ENCODE assay signal across 8 cellular contexts in the genomic region with DNA sequence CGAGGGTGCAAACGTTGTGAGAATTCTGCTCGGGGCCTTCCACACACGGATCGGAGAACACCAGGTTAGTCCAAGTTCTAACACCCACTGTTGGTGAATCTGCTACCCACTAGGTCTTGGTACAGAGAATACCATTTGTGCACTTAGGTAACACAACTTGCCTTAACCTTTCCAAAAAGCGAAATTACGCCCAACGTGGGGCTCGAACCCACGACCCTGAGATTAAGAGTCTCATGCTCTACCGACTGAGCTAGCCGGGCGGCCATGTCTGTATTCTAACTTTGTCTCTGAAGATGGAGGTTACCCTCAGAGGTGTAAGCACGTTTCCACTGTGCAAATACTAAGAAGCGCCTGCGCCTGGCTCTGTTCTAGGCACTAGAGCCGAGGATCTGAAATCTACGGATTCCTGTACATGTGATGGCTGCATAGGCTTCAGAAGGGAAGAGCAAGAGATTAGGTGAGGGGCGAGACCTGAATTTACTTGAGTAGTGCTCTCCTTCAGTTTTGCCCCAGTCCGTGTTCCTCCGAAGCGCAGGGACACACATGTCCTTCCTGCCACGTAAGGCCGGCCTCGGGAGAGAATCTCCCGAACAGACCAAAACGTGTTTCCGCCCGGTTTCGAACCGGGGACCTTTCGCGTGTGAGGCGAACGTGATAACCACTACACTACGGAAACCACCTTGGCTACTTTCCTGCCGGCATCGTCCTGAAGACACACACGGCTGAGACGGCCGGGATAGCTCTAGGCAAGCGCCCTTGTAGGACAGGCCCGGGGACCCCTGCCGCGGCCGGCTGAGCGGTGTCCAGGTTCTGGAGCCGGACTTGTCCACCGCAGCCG. TPM values are rescaled to one million over a fixed set of nuclear protein-coding genes. Genes with fewer than 3 reads are reported as not detected.
A peak's percentile ranks its signal among the peaks of the same experiment; 100 is the strongest.
DNase-seq lines count a peak whose midpoint lies in the region; ATAC-seq and TF ChIP-seq lines count a peak whose summit lies in the region.

No MANE protein-coding gene starts in this region.

- peak overlapping the region; percentile 92 for H3K27ac ChIP-seq in ACC112 (ENCODE audit: low read depth, low read length)
- H3K27ac ChIP-seq in endodermal cell (ENCODE audit: low read depth, low read length) = peak overlapping the region; percentile 48
- H3K27ac ChIP-seq in mucosa of rectum (ENCODE audit: low read depth in 2 of 2, low read length in 2 of 2) = peak overlapping the region; percentile 93 to 99

- ATAC-seq in GM19351 (IDR thresholded peaks at IDR 0.05; ENCODE audit: unreplicated experiment) (peak; percentile 22), HG03571 (IDR thresholded peaks at IDR 0.05; ENCODE audit: unreplicated experiment) (peak; percentile 27)

- H3K9ac ChIP-seq in endodermal cell (ENCODE audit: extremely low read depth, low read length, poor library complexity, severe bottlenecking) (peak overlapping the region; percentile 51), mucosa of rectum (ENCODE audit: low read depth in 1 of 2, low read length in 2 of 2) (peak overlapping the region; percentile 82 to 84)

- H3K36me3 ChIP-seq in ACC112 (ENCODE audit: insufficient read depth, low read length) (no peaks in the 10 kb centered on the region), endodermal cell (ENCODE audit: control insufficient read depth, insufficient read depth, low read length) (peaks cover 9% of the 10 kb centered on the region), mucosa of rectum (ENCODE audit: control insufficient read depth in 2 of 2, insufficient read depth in 2 of 2, low read length in 2 of 2) (peaks cover 0 to 2% of the 10 kb centered on the region in 2 donors)

- H3K27me3 Mint-ChIP-seq in endodermal cell (ENCODE audit: insufficient read depth) = peaks cover 16% of the 10 kb centered on the region

- no peak for TF ChIP-seq CTCF in endodermal cell (conservative IDR thresholded peaks at IDR 0.05)

- peak overlapping the region; percentile 92 for H3K4me3 Mint-ChIP-seq in endodermal cell

- no peaks in the 10 kb centered on the region for H3K9me3 ChIP-seq in endodermal cell (ENCODE audit: control insufficient read depth, low read length)
- H3K9me3 ChIP-seq in mucosa of rectum (ENCODE audit: control insufficient read depth in 2 of 2, low read length in 2 of 2) = no peaks in the 10 kb centered on the region

- peak; percentile 98 for DNase-seq in activated CD4-positive, alpha-beta T cell treated with anti-CD3 and anti-CD28 coated beads, Interleukin-2, amount 50 U/mL, for 48 hours
- peak; percentile 100 for DNase-seq in endodermal cell
- peak; percentile 100 for DNase-seq in stimulated activated CD8-positive, alpha-beta memory T cell treated with anti-CD3 and anti-CD28 coated beads, Interleukin-4, amount 100 ng/mL, for 48 hours
- DNase-seq in NCI-H446 (lab: John Stamatoyannopoulos, UW) = no peak

- peaks cover 23% of the 10 kb centered on the region for H3K79me2 ChIP-seq in ACC112 (ENCODE audit: control insufficient read depth, insufficient read depth, low read length, unreplicated experiment)

- no peaks in the 10 kb centered on the region for H3K27me3 ChIP-seq in ACC112 (ENCODE audit: insufficient read depth, low read length)
- H3K27me3 ChIP-seq in endodermal cell (ENCODE audit: control insufficient read depth, insufficient read depth, low read length, poor library complexity, severe bottlenecking) = no peaks in the 10 kb centered on the region
- no peaks in the 10 kb centered on the region for H3K27me3 ChIP-seq in mucosa of rectum (ENCODE audit: control insufficient read depth in 2 of 2, insufficient read depth in 2 of 2, low read length in 2 of 2)

- H3K9me3 Mint-ChIP-seq in endodermal cell = no peaks in the 10 kb centered on the region

- 3 to 5% methylated on average over 31 to 50 of the region's 50 CpGs for WGBS in endodermal cell (ENCODE audit: insufficient coverage in 1 of 2, insufficient read length in 1 of 2), 2 experiments

- peak overlapping the region; percentile 95 for H3K27ac Mint-ChIP-seq in endodermal cell

- H3K36me3 Mint-ChIP-seq in endodermal cell (ENCODE audit: low read depth) = peaks cover 5% of the 10 kb centered on the region

- peak overlapping the region; percentile 85 for H3K4me3 ChIP-seq in ACC112 (ENCODE audit: low read depth, low read length)
- H3K4me3 ChIP-seq in endodermal cell (ENCODE audit: low read length) = peak overlapping the region; percentile 93
- peak overlapping the region; percentile 83 to 90 for H3K4me3 ChIP-seq in mucosa of rectum (ENCODE audit: low read length in 2 of 2)

- peak overlapping the region; percentile 50 for H2AFZ ChIP-seq in ACC112 (ENCODE audit: low read length, unreplicated experiment)

- peaks cover 6% of the 10 kb centered on the region for H3K4me1 Mint-ChIP-seq in endodermal cell

- H3K4me1 ChIP-seq in ACC112 (ENCODE audit: control insufficient read depth, insufficient read depth, low read length, unreplicated experiment) (peaks cover 15% of the 10 kb centered on the region), endodermal cell (ENCODE audit: control insufficient read depth, insufficient read depth, low read length) (peaks cover 2% of the 10 kb centered on the region), mucosa of rectum (ENCODE audit: control insufficient read depth in 2 of 2, insufficient read depth in 2 of 2, low read length in 2 of 2) (peaks cover 10 to 17% of the 10 kb centered on the region in 2 donors)

RNA-seq across cellular contexts. Expression of gene TRIM41, which starts 1.1 kb away (rescaled TPM):
- 10 to 100 TPM; 37.5 to 41.7 TPM for total RNA-seq in endodermal cell
- 29.1 TPM for polyA plus RNA-seq in endodermal cell (2013, experiment 1 of 2)
- polyA plus RNA-seq in endodermal cell (2013, experiment 2 of 2) = 23.7 TPM

RNA-seq across cellular contexts. Expression of gene TRIM7, which starts 17.0 kb away (rescaled TPM):
- total RNA-seq in endodermal cell = not detected
- 0.21 TPM for polyA plus RNA-seq in endodermal cell (2013, experiment 1 of 2)
- 0.29 TPM for polyA plus RNA-seq in endodermal cell (2013, experiment 2 of 2)

RNA-seq across cellular contexts. Expression of gene RACK1, which starts 21.7 kb away (rescaled TPM):
- total RNA-seq in endodermal cell = 1,000 to 10,000 TPM; 1,942 to 1,975 TPM
- 2,359 TPM for polyA plus RNA-seq in endodermal cell (2013, experiment 1 of 2)
- polyA plus RNA-seq in endodermal cell (2013, experiment 2 of 2) = 2,067 TPM

RNA-seq across cellular contexts. Expression of gene TRIM52, which starts 38.9 kb away (rescaled TPM):
- 1 to 10 TPM; 5.3 to 5.9 TPM for total RNA-seq in endodermal cell
- 8.0 TPM for polyA plus RNA-seq in endodermal cell (2013, experiment 1 of 2)
- polyA plus RNA-seq in endodermal cell (2013, experiment 2 of 2) = 5.8 TPM

Comparison
In these comparisons a context has a peak if more than half of its experiments do, and no peak if none do; other contexts are left out.
1. DNase-seq: peak in activated CD4-positive, alpha-beta T cell treated with anti-CD3 and anti-CD28 coated beads, Interleukin-2, amount 50 U/mL, for 48 hours (2 of 2), endodermal cell (single experiment) and stimulated activated CD8-positive, alpha-beta memory T cell treated with anti-CD3 and anti-CD28 coated beads, Interleukin-4, amount 100 ng/mL, for 48 hours (single experiment); none in NCI-H446 (0 of 2).
2. Peak in every context shown above with its lines, with median percentiles within 50 percentile points of each other: H3K27ac ChIP-seq and H3K4me3 ChIP-seq.